8 cellular contexts compared by ENCODE assay signal in the genomic region with DNA sequence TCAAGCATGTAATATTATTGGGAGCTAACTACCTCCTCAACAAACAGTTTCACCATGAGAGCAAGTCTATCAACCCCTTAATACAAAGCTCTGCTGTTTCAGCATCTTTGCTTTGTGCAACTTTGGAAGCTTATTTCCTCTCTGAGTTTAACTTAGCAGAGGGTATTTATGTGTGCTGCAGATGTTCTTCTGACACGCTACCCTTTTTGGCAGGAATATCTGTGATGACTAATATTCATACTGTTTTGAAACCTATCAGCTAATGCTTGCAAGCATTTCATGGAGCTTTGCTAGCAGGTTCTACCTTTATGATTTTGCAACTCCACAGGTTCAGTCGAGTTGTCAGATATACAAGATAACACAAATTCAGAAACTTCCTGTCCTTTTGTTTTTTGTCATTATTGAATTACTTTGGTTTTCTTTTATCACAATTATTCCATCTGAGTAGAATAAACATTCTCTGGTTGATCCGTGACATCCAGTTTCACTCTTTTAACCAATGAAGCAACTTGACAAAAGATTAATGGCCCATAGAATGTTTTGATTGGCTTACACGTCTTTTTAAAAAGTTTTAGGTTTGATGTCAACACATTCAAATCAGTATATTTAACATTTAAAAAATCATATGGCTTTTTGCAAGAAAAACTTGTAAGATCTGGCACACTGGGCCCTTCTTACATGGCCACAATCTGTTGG. TPM values are rescaled to one million over a fixed set of nuclear protein-coding genes. Genes with fewer than 3 reads are reported as not detected.
DNase-seq lines count a peak whose midpoint lies in the region; ATAC-seq and TF ChIP-seq lines count a peak whose summit lies in the region.

No MANE protein-coding gene starts in this region.

- intact Hi-C loops in activated T-helper 1 cell treated with anti-CD3 and anti-CD28 coated beads, Interleukin-12 subunit alpha, Interleukin-12 subunit beta, Interleukin-2, Interleukin-4 antibody, amounts not matched to agents 30 ng/mL and 10 ng/mL and 1 ng/mL, durations not matched to agents 14 hours and 24 hours and 36 hours (cut with micrococcal nuclease) = loop anchor here (5.0 kb wide), 2 partner anchors 313 to 783 kb away; no protein-coding TSS in a partner anchor
- intact Hi-C loops in naive thymus-derived CD4-positive, alpha-beta T cell (cut with micrococcal nuclease) = loop anchor here (2.0 to 5.0 kb wide), 3 partner anchors 38 to 1273 kb away; a partner anchor contains a TSS

- H3K9me3 Mint-ChIP-seq in activated T-helper 1 cell treated with anti-CD3 and anti-CD28 coated beads, Interleukin-12 subunit alpha, Interleukin-12 subunit beta, Interleukin-2, Interleukin-4 antibody, amounts not matched to agents 30 ng/mL and 10 ng/mL and 1 ng/mL, durations not matched to agents 14 hours and 24 hours and 36 hours = no peaks in the 10 kb centered on the region
- no peaks in the 10 kb centered on the region for H3K9me3 Mint-ChIP-seq in naive thymus-derived CD4-positive, alpha-beta T cell

- POLR2A ChIA-PET in naive thymus-derived CD4-positive, alpha-beta T cell (lab: Charles Lee) = interaction anchor here (2.6 kb wide), 1 partner anchor 122 kb away, joined by 17 read pairs; a partner anchor contains a TSS

- no peaks in the 10 kb centered on the region for H3K36me3 ChIP-seq in naive thymus-derived CD4-positive, alpha-beta T cell (ENCODE audit: control insufficient read depth in 2 of 3, insufficient read depth in 3 of 3, low read length in 3 of 3)

- DNase-seq in activated T-helper 1 cell treated with anti-CD3 and anti-CD28 coated beads, Interleukin-12 subunit alpha, Interleukin-12 subunit beta, Interleukin-2, Interleukin-4 antibody, amounts not matched to agents 30 ng/mL and 10 ng/mL and 1 ng/mL, durations not matched to agents 14 hours and 24 hours and 36 hours (ENCODE audit: low spot score) = no peak
- DNase-seq in naive thymus-derived CD4-positive, alpha-beta T cell = no peak
- no peak for DNase-seq in NAMALWA (ENCODE audit: low spot score)
- DNase-seq in GM13976 (ENCODE audit: low spot score) = no peak
- no peak for DNase-seq in activated CD8-positive, alpha-beta memory T cell treated with anti-CD3 and anti-CD28 coated beads for 24 hours
- no peak for DNase-seq in UCSD-AML1 (lab: John Stamatoyannopoulos, UW; ENCODE audit: unreplicated experiment)

- in situ Hi-C loops in GM13976 (cut with MboI; ENCODE audit: low sequenced_read_pairs, unreplicated experiment) = no loop called here

- H3K36me3 Mint-ChIP-seq in activated T-helper 1 cell treated with anti-CD3 and anti-CD28 coated beads, Interleukin-12 subunit alpha, Interleukin-12 subunit beta, Interleukin-2, Interleukin-4 antibody, amounts not matched to agents 30 ng/mL and 10 ng/mL and 1 ng/mL, durations not matched to agents 14 hours and 24 hours and 36 hours (ENCODE audit: low read depth) = peaks cover 2% of the 10 kb centered on the region
- peaks cover 0 to 4% (median 0%) of the 10 kb centered on the region in 5 donors for H3K36me3 Mint-ChIP-seq in naive thymus-derived CD4-positive, alpha-beta T cell

- peak; percentile 26 for ATAC-seq in GM18508 (IDR thresholded peaks at IDR 0.05; ENCODE audit: insufficient read depth, unreplicated experiment)
- ATAC-seq in HG02852 (IDR thresholded peaks at IDR 0.05; ENCODE audit: unreplicated experiment) = peak; percentile 57
- ATAC-seq in naive thymus-derived CD4-positive, alpha-beta T cell = no peak

- H3K4me1 Mint-ChIP-seq in activated T-helper 1 cell treated with anti-CD3 and anti-CD28 coated beads, Interleukin-12 subunit alpha, Interleukin-12 subunit beta, Interleukin-2, Interleukin-4 antibody, amounts not matched to agents 30 ng/mL and 10 ng/mL and 1 ng/mL, durations not matched to agents 14 hours and 24 hours and 36 hours (ENCODE audit: low read depth) = peaks cover 57% of the 10 kb centered on the region
- H3K4me1 Mint-ChIP-seq in naive thymus-derived CD4-positive, alpha-beta T cell = peaks cover 26 to 65% (median 59%) of the 10 kb centered on the region in 7 donors

- peak overlapping the region; percentile 9 for H3K4me3 ChIP-seq in naive thymus-derived CD4-positive, alpha-beta T cell (ENCODE audit: low read length)

- peaks cover 21 to 26% of the 10 kb centered on the region in 2 donors for H3K4me1 ChIP-seq in naive thymus-derived CD4-positive, alpha-beta T cell (ENCODE audit: control insufficient read depth in 2 of 2, insufficient read depth in 2 of 2, low read length in 2 of 2)

- CTCF ChIA-PET in naive thymus-derived CD4-positive, alpha-beta T cell (lab: Charles Lee) = interaction anchor here (1.1 kb wide), 1 partner anchor 35 kb away, joined by 4 read pairs; no protein-coding TSS in a partner anchor

- no peaks in the 10 kb centered on the region for H3K27me3 ChIP-seq in naive thymus-derived CD4-positive, alpha-beta T cell (ENCODE audit: control insufficient read depth in 2 of 2, insufficient read depth in 2 of 2, low read length in 2 of 2)

- H3K27ac Mint-ChIP-seq in activated T-helper 1 cell treated with anti-CD3 and anti-CD28 coated beads, Interleukin-12 subunit alpha, Interleukin-12 subunit beta, Interleukin-2, Interleukin-4 antibody, amounts not matched to agents 30 ng/mL and 10 ng/mL and 1 ng/mL, durations not matched to agents 14 hours and 24 hours and 36 hours = no peak overlapping the region
- H3K27ac Mint-ChIP-seq in naive thymus-derived CD4-positive, alpha-beta T cell = peak overlapping the region in 1 of 9 donors; percentile 64

- peaks cover 3% of the 10 kb centered on the region for H3K27me3 Mint-ChIP-seq in activated T-helper 1 cell treated with anti-CD3 and anti-CD28 coated beads, Interleukin-12 subunit alpha, Interleukin-12 subunit beta, Interleukin-2, Interleukin-4 antibody, amounts not matched to agents 30 ng/mL and 10 ng/mL and 1 ng/mL, durations not matched to agents 14 hours and 24 hours and 36 hours (ENCODE audit: insufficient read depth)
- H3K27me3 Mint-ChIP-seq in naive thymus-derived CD4-positive, alpha-beta T cell = peaks cover 0 to 4% (median 0%) of the 10 kb centered on the region in 5 donors

- H3K9me3 ChIP-seq in naive thymus-derived CD4-positive, alpha-beta T cell (ENCODE audit: control insufficient read depth in 2 of 3, low read length in 3 of 3) = no peaks in the 10 kb centered on the region

- H3K4me3 Mint-ChIP-seq in activated T-helper 1 cell treated with anti-CD3 and anti-CD28 coated beads, Interleukin-12 subunit alpha, Interleukin-12 subunit beta, Interleukin-2, Interleukin-4 antibody, amounts not matched to agents 30 ng/mL and 10 ng/mL and 1 ng/mL, durations not matched to agents 14 hours and 24 hours and 36 hours = peak overlapping the region; percentile 94
- peak overlapping the region in 7 of 10 donors; percentile 38 to 97 (median 94) for H3K4me3 Mint-ChIP-seq in naive thymus-derived CD4-positive, alpha-beta T cell

- no peak for TF ChIP-seq CTCF in GM13976 (IDR thresholded peaks at IDR 0.05; ENCODE audit: borderline replicate concordance, control extremely low read depth, extremely low read depth, insufficient read depth, missing control alignments)

- no peak overlapping the region for H3K27ac ChIP-seq in naive thymus-derived CD4-positive, alpha-beta T cell (ENCODE audit: low read depth, low read length)

RNA-seq across cellular contexts. Expression of a gene that starts 1.7 kb away (rescaled TPM):
- 0.64 and 0.88 TPM in 2 replicates for total RNA-seq in activated T-helper 1 cell treated with anti-CD3 and anti-CD28 coated beads, Interleukin-12 subunit alpha, Interleukin-12 subunit beta, Interleukin-2, Interleukin-4 antibody, amounts not matched to agents 30 ng/mL and 10 ng/mL and 1 ng/mL, durations not matched to agents 14 hours and 24 hours and 36 hours
- 10 to 100 TPM in 4 of 5 experiments, 1 to 10 TPM in 1; 9.3 to 21.9 (median 16.6) TPM for total RNA-seq in naive thymus-derived CD4-positive, alpha-beta T cell
- polyA plus RNA-seq in naive thymus-derived CD4-positive, alpha-beta T cell = 10 to 100 TPM; 15.3 to 23.1 TPM
